In the genomic region with DNA sequence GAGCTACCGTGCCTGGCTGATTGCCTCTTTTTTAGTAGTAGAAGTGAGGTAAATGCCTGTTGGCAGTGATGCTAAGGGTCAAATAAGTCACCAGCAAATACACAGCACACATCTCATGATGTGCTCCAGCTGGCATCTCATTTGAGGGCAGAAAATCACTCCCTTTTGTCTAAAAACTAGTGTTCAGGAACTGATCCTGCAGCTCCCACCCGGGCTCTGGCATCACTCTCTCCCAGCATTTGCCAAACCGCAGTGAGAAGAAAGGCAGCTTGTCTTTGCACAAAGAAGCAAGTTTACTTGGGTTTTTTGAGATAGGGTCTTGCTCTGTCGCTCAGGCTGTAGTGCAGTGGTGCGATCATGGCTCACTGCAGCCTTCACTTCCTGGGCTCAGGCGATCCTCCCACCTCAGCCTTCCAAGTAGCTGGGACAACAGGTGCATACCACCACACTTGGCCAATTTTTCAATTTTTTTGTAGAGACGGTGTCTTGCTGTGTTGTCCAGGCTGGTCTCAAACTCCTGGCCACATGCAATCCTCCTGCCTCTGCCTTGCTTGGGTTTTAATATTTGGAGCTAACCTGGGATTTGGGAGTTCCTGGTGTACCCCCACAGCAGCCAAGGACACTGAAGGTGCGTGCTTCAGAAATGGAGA, we compare ENCODE assay signal across 26 cellular contexts. TPM values are rescaled to one million over a fixed set of nuclear protein-coding genes. Genes with fewer than 3 reads are reported as not detected.
DNase-seq lines count a peak whose midpoint lies in the region; ATAC-seq and TF ChIP-seq lines count a peak whose summit lies in the region.
"Had no signal": no experiment of that assay in that cellular context is flagged by ENCODE, and none has a peak within 500 bp of the region (broad histone marks: within the 10 kb centered on the region; RNA-seq: fewer than 3 reads in every experiment).

No MANE protein-coding gene starts in this region.

- H3K27ac ChIP-seq in HEK293 (ENCODE audit: extremely low read depth, low read depth, low read length): no peak overlapping the region
- H3K27ac ChIP-seq in suprapubic skin: no peak overlapping the region
- H3K27ac ChIP-seq: BLaER1, body of pancreas, gastrocnemius medialis, VCaP had no signal

- ATAC-seq in GM21528 (IDR thresholded peaks at IDR 0.05; ENCODE audit: low FRiP score, unreplicated experiment) (no peak), HG02798 (IDR thresholded peaks at IDR 0.05; ENCODE audit: poor library complexity, unreplicated experiment) (no peak)
- ATAC-seq in stimulated activated effector memory CD8-positive, alpha-beta T cell treated with anti-CD3 and anti-CD28 coated beads, Interleukin-12 subunit alpha, Interleukin-12 subunit beta, amount 100 ng/mL, for 72 hours: no peak
- ATAC-seq: activated naive CD4-positive, alpha-beta T cell treated with anti-CD3 and anti-CD28 coated beads, Interleukin-2, amount 50 U/mL, for 72 hours; body of pancreas; gastrocnemius medialis; SK-N-SH treated with all-trans-retinoic acid at 6 μM for 48 hours had no signal

- DNase-seq in anterior cingulate cortex (lab: John Stamatoyannopoulos, UW) (peak in 49 of 58 donors; percentile 2 to 80 (median 33)), foreskin melanocyte (peak; percentile 67), nucleus accumbens (lab: John Stamatoyannopoulos, UW) (peak in 50 of 56 donors; percentile 2 to 78 (median 42)), suprapubic skin (ENCODE audit: low spot score in 2 of 2) (no peak)
- DNase-seq in stimulated activated effector memory CD8-positive, alpha-beta T cell treated with anti-CD3 and anti-CD28 coated beads, Interleukin-12 subunit alpha, Interleukin-12 subunit beta, amount 100 ng/mL, for 72 hours (ENCODE audit: low spot score in 2 of 2): no peak
- DNase-seq: activated CD4-positive, alpha-beta T cell treated with anti-CD3 and anti-CD28 coated beads, Interleukin-2, amount 10 ng/mL, durations not matched to agents 7 days and 5 days; body of pancreas; effector CD8-positive, alpha-beta T cell; gastrocnemius medialis; H9; NCI-H1092; NCI-H187 treated with DMSO at 0.1 percent for 48 hours; RPMI8226; stimulated activated CD8-positive, alpha-beta memory T cell treated with anti-CD3 and anti-CD28 coated beads, Interleukin-4, amount 100 ng/mL, for 48 hours had no signal

- H3K27me3 ChIP-seq in suprapubic skin: peaks cover 22% of the 10 kb centered on the region
- H3K27me3 ChIP-seq: BLaER1 had no signal

- CTCF ChIA-PET in HEK293 (lab: Yijun Ruan, JAX): interaction anchor here (0.6 to 0.7 kb wide), 2 partner anchors 74 to 426 kb away, joined by 3 to 4 read pairs; no protein-coding TSS in a partner anchor

- H3K4me3 ChIP-seq in HEK293 (ENCODE audit: low read depth, low read length) (no peak overlapping the region), suprapubic skin (no peak overlapping the region)
- H3K4me3 ChIP-seq: BLaER1, body of pancreas, gastrocnemius medialis had no signal

- TF ChIP-seq CTCF in HEK293 (tag by site-specific recombination; IDR thresholded peaks at IDR 0.05): no peak
- TF ChIP-seq CTCF in suprapubic skin (IDR thresholded peaks at IDR 0.05): no peak

- no peak overlapping the region for H3K4me3 Mint-ChIP-seq in stimulated activated effector memory CD8-positive, alpha-beta T cell treated with anti-CD3 and anti-CD28 coated beads, Interleukin-12 subunit alpha, Interleukin-12 subunit beta, amount 100 ng/mL, for 72 hours
- H3K4me3 Mint-ChIP-seq: activated CD4-positive, alpha-beta T cell treated with anti-CD3 and anti-CD28 coated beads, Interleukin-2, amount 10 ng/mL, durations not matched to agents 7 days and 5 days; H9 had no signal

- 75% methylated on average over 8 of the region's 8 CpGs for WGBS in suprapubic skin

- H3K36me3 ChIP-seq in HEK293 (ENCODE audit: control insufficient read depth in 2 of 2, insufficient read depth in 1 of 2, low read length in 2 of 2): no peaks in the 10 kb centered on the region
- no peaks in the 10 kb centered on the region for H3K36me3 ChIP-seq in suprapubic skin
- H3K36me3 ChIP-seq: BLaER1, gastrocnemius medialis had no signal

- no peaks in the 10 kb centered on the region for H3K9me3 Mint-ChIP-seq in stimulated activated effector memory CD8-positive, alpha-beta T cell treated with anti-CD3 and anti-CD28 coated beads, Interleukin-12 subunit alpha, Interleukin-12 subunit beta, amount 100 ng/mL, for 72 hours
- H3K9me3 Mint-ChIP-seq: activated CD4-positive, alpha-beta T cell treated with anti-CD3 and anti-CD28 coated beads, Interleukin-2, amount 10 ng/mL, durations not matched to agents 7 days and 5 days; activated naive CD4-positive, alpha-beta T cell treated with anti-CD3 and anti-CD28 coated beads, Interleukin-2, amount 50 U/mL, for 72 hours had no signal

- H3K27ac Mint-ChIP-seq in stimulated activated effector memory CD8-positive, alpha-beta T cell treated with anti-CD3 and anti-CD28 coated beads, Interleukin-12 subunit alpha, Interleukin-12 subunit beta, amount 100 ng/mL, for 72 hours: no peak overlapping the region
- H3K27ac Mint-ChIP-seq: activated CD4-positive, alpha-beta T cell treated with anti-CD3 and anti-CD28 coated beads, Interleukin-2, amount 10 ng/mL, durations not matched to agents 7 days and 5 days; activated naive CD4-positive, alpha-beta T cell treated with anti-CD3 and anti-CD28 coated beads, Interleukin-2, amount 50 U/mL, for 72 hours; H9 had no signal

- H3K4me1 Mint-ChIP-seq in stimulated activated effector memory CD8-positive, alpha-beta T cell treated with anti-CD3 and anti-CD28 coated beads, Interleukin-12 subunit alpha, Interleukin-12 subunit beta, amount 100 ng/mL, for 72 hours: peaks cover 11% of the 10 kb centered on the region

- POLR2A ChIA-PET in HEK293 (lab: Yijun Ruan, JAX): no interaction called here

- H3K9me3 ChIP-seq in HEK293 (ENCODE audit: control insufficient read depth, insufficient read depth, low read depth, low read length) (no peaks in the 10 kb centered on the region), suprapubic skin (no peaks in the 10 kb centered on the region)
- H3K9me3 ChIP-seq: body of pancreas, gastrocnemius medialis had no signal

- TF ChIP-seq EP300 in suprapubic skin (IDR thresholded peaks at IDR 0.05): no peak

- no peaks in the 10 kb centered on the region for H3K36me3 Mint-ChIP-seq in stimulated activated effector memory CD8-positive, alpha-beta T cell treated with anti-CD3 and anti-CD28 coated beads, Interleukin-12 subunit alpha, Interleukin-12 subunit beta, amount 100 ng/mL, for 72 hours

- no peaks in the 10 kb centered on the region for H3K4me1 ChIP-seq in HEK293 (ENCODE audit: control insufficient read depth, insufficient read depth, low read length)
- peaks cover 15% of the 10 kb centered on the region for H3K4me1 ChIP-seq in suprapubic skin
- H3K4me1 ChIP-seq: BLaER1 had no signal

- no peak for TF ChIP-seq POLR2A in suprapubic skin (IDR thresholded peaks at IDR 0.05)

TF ChIP-seq in HEK293, 187 proteins besides CTCF, POLR2A, EP300 and RAD21:
- TF ChIP-seq ZNF121 (tag by site-specific recombination; IDR thresholded peaks at IDR 0.05): peak; percentile 70; the same call in 1 of the 2 replicates
- no peak for TF ChIP-seq BCL11B (tag by site-specific recombination; IDR thresholded peaks at IDR 0.05; ENCODE audit: low read depth)

RNA-seq across cellular contexts. Expression of a gene that starts 4.1 kb away (rescaled TPM):
- 10 to 100 TPM; 13.0 to 34.0 (median 21.1) TPM for total RNA-seq in suprapubic skin
- total RNA-seq: A673; activated CD4-positive, alpha-beta T cell treated with anti-CD3 and anti-CD28 coated beads, Interleukin-2, amount 10 ng/mL, durations not matched to agents 7 days and 5 days; activated naive CD4-positive, alpha-beta T cell treated with anti-CD3 and anti-CD28 coated beads, Interleukin-2, amount 50 U/mL, for 72 hours; cerebellum; Daoy; lung microvascular endothelial cell; T-helper 2 cell treated with Interferon-gamma antibody and Interleukin-4, amounts not matched to agents 100 ng/mL and 5 ng/mL, for 36 hours had no signal

RNA-seq across cellular contexts. Expression of a gene that starts 31.6 kb away (rescaled TPM):
- 100 to 1,000 TPM in 2 of 4 donors, 10 to 100 TPM in 2; 65.6 to 145 (median 96.5) TPM for total RNA-seq in suprapubic skin

RNA-seq across cellular contexts. Expression of a gene that starts 57.9 kb away (rescaled TPM):
- total RNA-seq in suprapubic skin: 10 to 100 TPM in 1 of 4 donors, 1 to 10 TPM in 3; 4.7 to 13.7 (median 5.8) TPM

RNA-seq across cellular contexts. Expression of a gene that starts 58.0 kb away (rescaled TPM):
- total RNA-seq in suprapubic skin: 10 to 100 TPM; 19.8 to 33.4 (median 23.5) TPM

Comparison
In these comparisons a context has a peak if more than half of its experiments do, and no peak if none do; other contexts are left out.
1. DNase-seq: peak in anterior cingulate cortex (49 of 58), foreskin melanocyte (single experiment) and nucleus accumbens (50 of 56); none in stimulated activated effector memory CD8-positive, alpha-beta T cell treated with anti-CD3 and anti-CD28 coated beads, Interleukin-12 subunit alpha, Interleukin-12 subunit beta, amount 100 ng/mL, for 72 hours (0 of 2) and suprapubic skin (0 of 2).